ENCODE assay signal across 18 cellular contexts in the genomic region with DNA sequence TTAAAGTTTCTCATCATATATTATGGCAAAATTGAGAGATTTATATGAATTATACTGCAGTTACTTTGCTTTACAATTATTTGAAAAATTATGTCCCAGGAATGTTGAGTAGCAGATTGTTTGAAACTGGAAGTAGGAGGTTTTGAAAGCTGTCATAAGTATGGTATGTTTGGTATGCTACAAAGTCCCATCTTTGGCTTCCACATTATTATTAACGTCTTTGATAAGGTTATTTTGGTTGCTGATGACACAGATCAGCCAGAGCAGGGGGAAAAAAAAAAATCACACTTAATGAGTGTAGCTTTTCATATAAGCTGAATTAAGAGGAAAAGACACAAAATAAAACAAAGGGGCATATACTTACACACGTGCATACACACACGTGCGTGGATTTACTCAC.
A peak's percentile ranks its signal among the peaks of the same experiment; 100 is the strongest.
DNase-seq lines count a peak whose midpoint lies in the region.
"Had no signal": no experiment of that assay in that cellular context is flagged by ENCODE, and none has a peak within 500 bp of the region (broad histone marks: within the 10 kb centered on the region; RNA-seq: fewer than 3 reads in every experiment).

No MANE protein-coding gene starts in this region.

- H3K36me3 ChIP-seq in CD4-positive, alpha-beta memory T cell (ENCODE audit: insufficient read depth, low read length), result no peaks in the 10 kb centered on the region
- H3K36me3 ChIP-seq: WERI-Rb-1 had no signal

- intact Hi-C loops in CD4-positive, alpha-beta memory T cell (cut with micrococcal nuclease), result no loop called here

- no peaks in the 10 kb centered on the region for H3K4me1 Mint-ChIP-seq in CD4-positive, alpha-beta memory T cell
- H3K4me1 Mint-ChIP-seq: activated T-helper 17 cell treated with anti-CD3 and anti-CD28 coated beads, Interleukin-2, amount 50 U/mL, for 72 hours; memory B cell had no signal

- H3K4me1 ChIP-seq in CD4-positive, alpha-beta memory T cell (ENCODE audit: insufficient read depth, low read length), result no peaks in the 10 kb centered on the region

- no peaks in the 10 kb centered on the region for H3K27me3 ChIP-seq in CD4-positive, alpha-beta memory T cell (ENCODE audit: insufficient read depth, low read length)

- POLR2A ChIA-PET in CD4-positive, alpha-beta memory T cell (lab: Charles Lee; ENCODE audit: partially characterized antibody), result no interaction called here

- peaks cover 0 to 15% (median 5%) of the 10 kb centered on the region in 8 donors for H3K9me3 Mint-ChIP-seq in CD4-positive, alpha-beta memory T cell

- CTCF ChIA-PET in CD4-positive, alpha-beta memory T cell (lab: Charles Lee; ENCODE audit: partially characterized antibody), result no interaction called here

- H3K27ac Mint-ChIP-seq in CD4-positive, alpha-beta memory T cell, result no peak overlapping the region
- H3K27ac Mint-ChIP-seq: activated T-helper 17 cell treated with anti-CD3 and anti-CD28 coated beads, Interleukin-2, amount 50 U/mL, for 72 hours; memory B cell had no signal

- no peak overlapping the region for H3K4me3 Mint-ChIP-seq in CD4-positive, alpha-beta memory T cell
- H3K4me3 Mint-ChIP-seq: activated T-helper 17 cell treated with anti-CD3 and anti-CD28 coated beads, Interleukin-2, amount 50 U/mL, for 72 hours; memory B cell had no signal

- H3K9me3 ChIP-seq in CD4-positive, alpha-beta memory T cell (ENCODE audit: control insufficient read depth in 1 of 2, low read length in 2 of 2), result no peaks in the 10 kb centered on the region

- H3K27me3 Mint-ChIP-seq in CD4-positive, alpha-beta memory T cell, result no peaks in the 10 kb centered on the region
- H3K27me3 Mint-ChIP-seq: activated T-helper 17 cell treated with anti-CD3 and anti-CD28 coated beads, Interleukin-2, amount 50 U/mL, for 72 hours; memory B cell had no signal

- H3K4me3 ChIP-seq in CD4-positive, alpha-beta memory T cell (ENCODE audit: low read length in 2 of 2), result no peak overlapping the region
- H3K4me3 ChIP-seq: GM12878 had no signal

- no peaks in the 10 kb centered on the region for H3K36me3 Mint-ChIP-seq in CD4-positive, alpha-beta memory T cell
- H3K36me3 Mint-ChIP-seq: memory B cell had no signal

- H3K27ac ChIP-seq in CD4-positive, alpha-beta memory T cell (ENCODE audit: low read depth, low read length), result no peak overlapping the region
- H3K27ac ChIP-seq: C4-2B, WERI-Rb-1 had no signal

- peak; percentile 83 for DNase-seq in ELR (ENCODE audit: low read depth)
- DNase-seq in RPMI7951 (ENCODE audit: low read depth), result peak; percentile 2
- peak; percentile 14 for DNase-seq in fibroblast of gingiva (ENCODE audit: low read depth)
- peak; percentile 60 for DNase-seq in non-pigmented ciliary epithelial cell (ENCODE audit: low read depth)
- DNase-seq in CD4-positive, alpha-beta memory T cell, result no peak
- no peak for DNase-seq in DMS79 treated with DMSO at 0.1 percent for 48 hours (lab: John Stamatoyannopoulos, UW)
- DNase-seq in NCI-H345 treated with DMSO at 0.1 percent for 48 hours (lab: John Stamatoyannopoulos, UW; ENCODE audit: unreplicated experiment), result no peak
- no peak for DNase-seq in activated naive CD4-positive, alpha-beta T cell (lab: John Stamatoyannopoulos, UW)
- DNase-seq: KG1; NCI-H1436 treated with DMSO at 0.1 percent for 48 hours; NCI-H446 treated with DMSO at 0.1 percent for 48 hours; occipital lobe; stimulated activated naive CD8-positive, alpha-beta T cell treated with anti-CD3 and anti-CD28 coated beads, Interleukin-15, Interleukin-2, amounts not matched to agents 100 U/mL and 50 U/mL, for 24 hours; WERI-Rb-1 had no signal

Comparison
In these comparisons a context has a peak if more than half of its experiments do, and no peak if none do; other contexts are left out.
1. DNase-seq: peak in ELR (single experiment), RPMI7951 (single experiment), fibroblast of gingiva (single experiment) and non-pigmented ciliary epithelial cell (single experiment); none in CD4-positive, alpha-beta memory T cell (0 of 5), DMS79 treated with DMSO at 0.1 percent for 48 hours (single experiment), NCI-H345 treated with DMSO at 0.1 percent for 48 hours (single experiment) and activated naive CD4-positive, alpha-beta T cell (0 of 4).